In the genomic region with DNA sequence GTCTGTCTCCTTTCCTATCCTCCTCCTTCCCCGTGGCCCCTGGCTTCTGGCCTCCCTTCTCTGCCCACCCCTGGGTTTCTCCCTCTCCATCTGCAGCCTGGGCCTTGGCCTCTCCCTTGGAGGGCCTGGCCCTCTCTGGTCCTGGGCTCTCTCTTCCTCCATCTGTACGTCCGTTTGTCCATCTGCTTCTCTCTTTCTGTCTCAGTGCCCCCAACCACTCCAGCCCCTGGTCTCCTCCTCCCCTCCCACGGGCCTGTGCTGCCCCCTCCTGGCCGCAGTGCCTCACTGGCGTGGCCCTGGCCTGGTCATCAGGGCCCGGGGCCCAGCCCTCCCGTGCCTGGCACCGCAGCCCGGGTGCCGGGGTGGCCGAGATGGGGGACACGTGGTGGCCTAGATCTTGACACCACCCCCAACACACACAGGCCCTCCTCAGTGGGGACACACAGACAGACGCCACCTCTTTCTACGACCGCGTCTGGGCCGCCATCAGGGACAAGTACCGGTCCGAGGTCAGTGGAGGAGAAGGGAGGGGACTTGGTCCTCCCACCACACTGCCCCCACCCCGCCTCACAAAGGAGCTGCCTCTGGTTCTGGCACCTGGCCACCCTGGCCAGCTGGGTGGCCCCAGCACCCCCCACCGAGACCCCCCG, we compare ENCODE assay signal across 8 cellular contexts. TPM values are rescaled to one million over a fixed set of nuclear protein-coding genes. Genes with fewer than 3 reads are reported as not detected.
DNase-seq lines count a peak whose midpoint lies in the region; ATAC-seq, FAIRE-seq and TF ChIP-seq lines count a peak whose summit lies in the region.

No MANE protein-coding gene starts in this region.

- TF ChIP-seq CTCF in BE2C (IDR thresholded peaks at IDR 0.05; ENCODE audit: low read depth, low read length) (peak; percentile 89), H9 (conservative IDR thresholded peaks at IDR 0.05) (peak; percentile 89), H1 (IDR thresholded peaks at IDR 0.05; ENCODE audit: control extremely low read depth in 1 of 3, insufficient read depth in 1 of 3, low read depth in 1 of 3, low read length in 3 of 3) (peak; percentile 91 to 99 (median 91)), mucosa of descending colon (IDR thresholded peaks at IDR 0.05) (peak; percentile 56), tibial nerve (IDR thresholded peaks at IDR 0.05) (peak; percentile 50 to 84 (median 59))

- DNase-seq in BE2C (peak; percentile 86), H9 (peak; percentile 68), H1 (ENCODE audit: low read depth in 1 of 2, low spot score in 2 of 2) (peak in 1 of 2 experiments; percentile 95), mucosa of descending colon (peak in 2 of 3 donors; percentile 57 to 70), tibial nerve (ENCODE audit: low spot score in 2 of 2) (peak in 1 of 2 donors; percentile 49), mesenteric fat pad (ENCODE audit: low spot score) (no peak), NCI-H187 (lab: John Stamatoyannopoulos, UW) (no peak)
- DNase-seq in activated CD4-positive, alpha-beta T cell treated with anti-CD3 and anti-CD28 coated beads, Interleukin-2, amount 50 U/mL, for 24 hours (ENCODE audit: low read depth in 1 of 2, low spot score in 1 of 2): peak; percentile 16 to 20

- FAIRE-seq in H1 (lab: Jason Lieb, UNC): no peak

- H2BK12ac ChIP-seq in H9 (ENCODE audit: insufficient read length, low read depth, low read length): no peak overlapping the region
- H2BK12ac ChIP-seq in H1 (ENCODE audit: low read depth, low read length): no peak overlapping the region

- no peaks in the 10 kb centered on the region for H3K27me3 Mint-ChIP-seq in H9 (ENCODE audit: low read depth)

- H4K8ac ChIP-seq in H9 (replicated peaks; ENCODE audit: insufficient read length, low read depth, low read length) (no peak overlapping the region), H1 (ENCODE audit: extremely low read depth, insufficient read depth, low read length) (peak overlapping the region; percentile 35; the same call in 1 of the 2 replicates)

- intact Hi-C loops in mucosa of descending colon (cut with DNase I, micrococcal nuclease): loop anchor here in 1 of 2 donors (10.0 kb wide), 1 partner anchor 152 kb away; the partner anchor contains the start of gene TSPAN16

- H2BK5ac ChIP-seq in H9 (ENCODE audit: insufficient read length, low read length) (no peak overlapping the region), H1 (ENCODE audit: low read depth, low read length) (no peak overlapping the region)

- TF ChIP-seq RAD21 in H1 (IDR thresholded peaks at IDR 0.05 in 1 of 2, conservative IDR thresholded peaks at IDR 0.05 in 1 of 2; ENCODE audit: low read depth in 2 of 2, low read length in 2 of 2): peak; percentile 90 to 95

- TF ChIP-seq POLR2A in H1 (IDR thresholded peaks at IDR 0.05; ENCODE audit: control extremely low read depth in 1 of 2, low read depth in 2 of 2, low read length in 2 of 2) (no peak), tibial nerve (IDR thresholded peaks at IDR 0.05) (no peak)

- no peak for TF ChIP-seq EP300 in H1 (IDR thresholded peaks at IDR 0.05; ENCODE audit: borderline replicate concordance in 1 of 2, low read depth in 2 of 2, low read length in 2 of 2)
- TF ChIP-seq EP300 in tibial nerve (IDR thresholded peaks at IDR 0.05): no peak

- no peak overlapping the region for H3K9ac ChIP-seq in H9 (ENCODE audit: extremely low read depth, insufficient read length, low read length)
- H3K9ac ChIP-seq in H1 (replicated peaks in 1 of 4; ENCODE audit: extremely low read depth in 1 of 4, low read depth in 3 of 4, low read length in 3 of 4): no peak overlapping the region

- no peak overlapping the region for H3K27ac ChIP-seq in H9 (ENCODE audit: insufficient read length, low read depth, low read length)
- no peak overlapping the region for H3K27ac ChIP-seq in H1 (ENCODE audit: low read depth, low read length)
- no peak overlapping the region for H3K27ac ChIP-seq in tibial nerve

- H3K4me1 Mint-ChIP-seq in H9: peaks cover under 1 to 10% of the 10 kb centered on the region in 2 experiments; a peak in 3 of 4 replicates

- H2BK15ac ChIP-seq in H9 (ENCODE audit: low read depth, low read length) (no peak overlapping the region), H1 (ENCODE audit: low read length) (no peak overlapping the region)

- H3K4me2 ChIP-seq in H9 (ENCODE audit: insufficient read depth, insufficient read length, low read length) (no peak overlapping the region), H1 (ENCODE audit: insufficient read depth in 1 of 2, low read depth in 2 of 2, low read length in 2 of 2) (no peak overlapping the region)

- CTCF ChIA-PET in H1 (lab: Charles Lee; ENCODE audit: partially characterized antibody): interaction anchor here (0.6 to 13.0 kb wide), 20 partner anchors 8 to 288 kb away, joined by 3 to 192 read pairs (median 4); partner anchors contain the start of genes EPOR, ODAD3, PRKCSH and SWSAP1

- no peak overlapping the region for H2BK20ac ChIP-seq in H9 (ENCODE audit: low read depth, low read length, poor library complexity, severe bottlenecking)
- no peak overlapping the region; the same call in 1 of the 2 replicates for H2BK20ac ChIP-seq in H1 (ENCODE audit: low read length)

- no peak overlapping the region for H2BK120ac ChIP-seq in H9 (ENCODE audit: low read depth, low read length, poor library complexity, severe bottlenecking)
- H2BK120ac ChIP-seq in H1 (replicated peaks; ENCODE audit: low read depth, low read length): no peak overlapping the region

- H3K79me1 ChIP-seq in H9 (ENCODE audit: insufficient read depth, low read depth, low read length, poor library complexity, severe bottlenecking) (no peaks in the 10 kb centered on the region), H1 (ENCODE audit: low read depth, low read length) (no peaks in the 10 kb centered on the region)

- H3K9me3 Mint-ChIP-seq in H9: no peaks in the 10 kb centered on the region

- H3K4me3 ChIP-seq in BE2C (ENCODE audit: low read depth, low read length) (no peak overlapping the region), H1 (ENCODE audit: extremely low read depth in 1 of 4, insufficient read depth in 2 of 4, low read depth in 3 of 4, low read length in 4 of 4) (no peak overlapping the region), mucosa of descending colon (no peak overlapping the region), tibial nerve (no peak overlapping the region)

- H4K5ac ChIP-seq in H9 (ENCODE audit: insufficient read length, low read depth, low read length) (no peak overlapping the region), H1 (ENCODE audit: insufficient read length, low read depth, low read length) (no peak overlapping the region)

- no peak overlapping the region for H3K14ac ChIP-seq in H9 (ENCODE audit: insufficient read depth, low read length)
- H3K14ac ChIP-seq in H1 (ENCODE audit: insufficient read length): no peak overlapping the region

- H4K91ac ChIP-seq in H9 (ENCODE audit: insufficient read length, low read depth, low read length) (no peak overlapping the region), H1 (replicated peaks; ENCODE audit: insufficient read length, low read length) (no peak overlapping the region)

- no peaks in the 10 kb centered on the region for H3K23me2 ChIP-seq in H9 (ENCODE audit: insufficient read length, low read depth, low read length, poor library complexity, severe bottlenecking)
- H3K23me2 ChIP-seq in H1 (ENCODE audit: low read depth, low read length): no peaks in the 10 kb centered on the region

- H2AK5ac ChIP-seq in H9 (ENCODE audit: insufficient read length, low read length) (no peak overlapping the region), H1 (ENCODE audit: low read depth, low read length) (no peak overlapping the region)

- POLR2A ChIA-PET in H1 (lab: Charles Lee; ENCODE audit: partially characterized antibody): interaction anchor here (1.3 to 1.8 kb wide), 5 partner anchors 11 to 72 kb away, joined by 3 to 9 read pairs (median 8); partner anchors contain the start of genes ODAD3, PRKCSH and SWSAP1

- H3K27me3 ChIP-seq in BE2C: no peaks in the 10 kb centered on the region
- H3K27me3 ChIP-seq in H9 (ENCODE audit: insufficient read depth, low read length): no peaks in the 10 kb centered on the region
- no peaks in the 10 kb centered on the region for H3K27me3 ChIP-seq in H1 (replicated peaks in 1 of 4; ENCODE audit: control insufficient read depth in 3 of 4, extremely low read depth in 1 of 4, insufficient read depth in 3 of 4, low read length in 3 of 4)
- H3K27me3 ChIP-seq in tibial nerve: peaks cover 0 to 4% of the 10 kb centered on the region in 2 donors

- H3K4me1 ChIP-seq in BE2C: no peaks in the 10 kb centered on the region
- H3K4me1 ChIP-seq in H9 (ENCODE audit: insufficient read depth, low read length): no peaks in the 10 kb centered on the region
- peaks cover under 1 to 4% (median 2%) of the 10 kb centered on the region in 4 experiments; a peak in 6 of 7 replicates for H3K4me1 ChIP-seq in H1 (replicated peaks in 1 of 4; ENCODE audit: control insufficient read depth in 3 of 4, insufficient read depth in 4 of 4, low read length in 3 of 4)
- H3K4me1 ChIP-seq in mucosa of descending colon (ENCODE audit: low read depth): no peaks in the 10 kb centered on the region
- H3K4me1 ChIP-seq in tibial nerve: peaks cover 0 to 4% (median 2%) of the 10 kb centered on the region in 4 donors

- no peaks in the 10 kb centered on the region for H4K20me1 ChIP-seq in H9 (ENCODE audit: control insufficient read depth, insufficient read depth, insufficient read length)
- H4K20me1 ChIP-seq in H1 (replicated peaks in 1 of 2; ENCODE audit: control insufficient read depth in 1 of 2, insufficient read depth in 2 of 2, low read length in 2 of 2): peaks cover 7 to 20% of the 10 kb centered on the region in 2 experiments

- H3K56ac ChIP-seq in H9 (ENCODE audit: insufficient read length, low read depth, low read length) (no peak overlapping the region), H1 (replicated peaks; ENCODE audit: insufficient read length, low read depth, low read length) (no peak overlapping the region)

- H3K36me3 ChIP-seq in BE2C (peaks cover 61% of the 10 kb centered on the region), H1 (ENCODE audit: control insufficient read depth in 2 of 4, insufficient read depth in 4 of 4, low read length in 3 of 4) (peaks cover 19 to 55% (median 43%) of the 10 kb centered on the region in 4 experiments), mucosa of descending colon (ENCODE audit: low read depth) (peaks cover 7% of the 10 kb centered on the region), tibial nerve (peaks cover 0 to 93% (median 13%) of the 10 kb centered on the region in 3 donors)

- no peaks in the 10 kb centered on the region for H3K9me3 ChIP-seq in BE2C
- H3K9me3 ChIP-seq in H9 (ENCODE audit: control insufficient read depth, low read depth, low read length): no peaks in the 10 kb centered on the region
- no peaks in the 10 kb centered on the region for H3K9me3 ChIP-seq in H1 (ENCODE audit: insufficient read depth in 2 of 2, low read depth in 1 of 2, low read length in 1 of 2)
- no peaks in the 10 kb centered on the region for H3K9me3 ChIP-seq in mucosa of descending colon
- H3K9me3 ChIP-seq in tibial nerve: no peaks in the 10 kb centered on the region

- H3K36me3 Mint-ChIP-seq in H9 (ENCODE audit: insufficient read depth in 1 of 3, low read depth in 3 of 3): peaks cover 15 to 62% (median 60%) of the 10 kb centered on the region in 3 experiments; a peak in 6 of 7 replicates

- H3K18ac ChIP-seq in H9 (ENCODE audit: insufficient read length, low read depth, low read length) (no peak overlapping the region), H1 (ENCODE audit: extremely low read depth, low read length) (no peak overlapping the region)

- H3K79me2 ChIP-seq in H9 (ENCODE audit: insufficient read depth, low read length) (no peaks in the 10 kb centered on the region), H1 (ENCODE audit: control insufficient read depth in 1 of 2, insufficient read depth in 2 of 2, low read length in 2 of 2) (no peaks in the 10 kb centered on the region)

- peak overlapping the region in 2 of 3 experiments; percentile 24 to 38; a peak in 3 of 7 replicates for H3K27ac Mint-ChIP-seq in H9

- no peak overlapping the region for H3T11ph ChIP-seq in H9 (ENCODE audit: low read length)

- no peak overlapping the region for H3K23ac ChIP-seq in H9 (ENCODE audit: insufficient read length, low read depth, low read length)
- no peak overlapping the region for H3K23ac ChIP-seq in H1 (ENCODE audit: insufficient read length)

- no peak overlapping the region for H2AFZ ChIP-seq in H9 (ENCODE audit: low read length)
- H2AFZ ChIP-seq in H1 (ENCODE audit: low read length): no peak overlapping the region

- no CpG with 5 or more reads among the region's 23 CpGs for WGBS in H9 (ENCODE audit: extremely low coverage, insufficient read length, low lambda C conversion rate)
- WGBS in H1 (ENCODE audit: extremely low coverage in 1 of 2, insufficient coverage in 1 of 2, insufficient read length in 1 of 2, insufficient replicate concordance in 2 of 2, low coverage in 1 of 2, low lambda C conversion rate in 2 of 2, missing lambda C conversion rate in 1 of 2), 2 experiments: 84% methylated on average over 14 of the region's 23 CpGs; no CpG with 5 or more reads in 1 of the 2 experiments
- WGBS in tibial nerve, 2 donors: 54 to 57% methylated on average over 17 to 21 of the region's 23 CpGs

- H3K4me3 Mint-ChIP-seq in H9: no peak overlapping the region

- H3K4ac ChIP-seq in H9 (ENCODE audit: low read depth, low read length) (no peak overlapping the region), H1 (replicated peaks; ENCODE audit: insufficient read length, low read depth, low read length) (no peak overlapping the region)

- peak; percentile 73 for ATAC-seq in mucosa of descending colon

RNA-seq across cellular contexts. Expression of gene PRKCSH, which starts 11.3 kb away (rescaled TPM):
- 490 TPM for polyA plus RNA-seq in BE2C (2012; ENCODE audit: insufficient read depth, insufficient read length, low read depth)
- total RNA-seq in H9 (2021): 431 and 437 TPM in 2 replicates
- 337 and 341 TPM in 2 replicates for total RNA-seq in H1 (2021; fragmentation: NEBNext Ultra II Directional; extraction: Animal tissue kit (Norgen Biotek cat#: 25700))
- polyA plus RNA-seq in H1 (2011; rRNA removed): 97.2 and 267 TPM in 2 replicates
- 109 TPM for polyA plus RNA-seq in H1 (2011; cell fraction: cytosol; rRNA removed)
- polyA plus RNA-seq in H1 (2011; cell fraction: nucleus; rRNA removed): 496 TPM
- 197 to 438 TPM (median 349 TPM) in 4 replicates for polyA plus RNA-seq in H1 (2012, experiment 1 of 2)
- 305 TPM for polyA plus RNA-seq in H1 (2012, experiment 2 of 2)
- 349 TPM for polyA plus RNA-seq in H1 (2013, experiment 1 of 2)
- 317 TPM for polyA plus RNA-seq in H1 (2013, experiment 2 of 2)
- polyA minus RNA-seq in H1 (2011; rRNA and poly(A)+ RNA removed): 114 and 172 TPM in 2 replicates
- polyA minus RNA-seq in H1 (2011; cell fraction: cytosol; rRNA and poly(A)+ RNA removed): 276 TPM
- polyA minus RNA-seq in H1 (2011; cell fraction: nucleus; rRNA and poly(A)+ RNA removed): 164 TPM
- 100 to 1,000 TPM; 249 to 337 (median 302) TPM for total RNA-seq in mucosa of descending colon
- 100 to 1,000 TPM in 1 of 4 donors, 10 to 100 TPM in 3; 94.0 to 101 (median 97.4) TPM for total RNA-seq in tibial nerve
- total RNA-seq in mesenteric fat pad: 199 TPM

RNA-seq across cellular contexts. Expression of gene ODAD3, which starts 11.9 kb away (rescaled TPM):
- 2.0 TPM for polyA plus RNA-seq in BE2C (2012; ENCODE audit: insufficient read depth, insufficient read length, low read depth)
- 2.2 and 2.5 TPM in 2 replicates for total RNA-seq in H9 (2021)
- 1.6 and 2.2 TPM in 2 replicates for total RNA-seq in H1 (2021; fragmentation: NEBNext Ultra II Directional; extraction: Animal tissue kit (Norgen Biotek cat#: 25700))
- polyA plus RNA-seq in H1 (2011; rRNA removed): 2.1 and 4.4 TPM in 2 replicates
- 3.0 TPM for polyA plus RNA-seq in H1 (2011; cell fraction: cytosol; rRNA removed)
- 2.9 TPM for polyA plus RNA-seq in H1 (2011; cell fraction: nucleus; rRNA removed)
- polyA plus RNA-seq in H1 (2012, experiment 1 of 2): 2.2 to 3.8 TPM (median 3.1 TPM) in 4 replicates
- polyA plus RNA-seq in H1 (2012, experiment 2 of 2): 2.0 TPM
- 4.0 TPM for polyA plus RNA-seq in H1 (2013, experiment 1 of 2)
- 4.2 TPM for polyA plus RNA-seq in H1 (2013, experiment 2 of 2)
- polyA minus RNA-seq in H1 (2011; rRNA and poly(A)+ RNA removed): 0.24 and 0.25 TPM in 2 replicates
- 0.95 TPM for polyA minus RNA-seq in H1 (2011; cell fraction: cytosol; rRNA and poly(A)+ RNA removed)
- polyA minus RNA-seq in H1 (2011; cell fraction: nucleus; rRNA and poly(A)+ RNA removed): 0.30 TPM
- under 1 TPM in 2 of 3 donors, not detected in 1; 0.14 to 0.28 TPM for total RNA-seq in mucosa of descending colon
- 1 to 10 TPM in 1 of 4 donors, under 1 TPM in 1, not detected in 2; 0.42 to 1.3 TPM for total RNA-seq in tibial nerve
- 0.35 TPM for total RNA-seq in mesenteric fat pad

RNA-seq across cellular contexts. Expression of gene RGL3, which starts 27.7 kb away (rescaled TPM):
- not detected for polyA plus RNA-seq in BE2C (2012; ENCODE audit: insufficient read depth, insufficient read length, low read depth)
- total RNA-seq in H9 (2021): 58.5 and 65.9 TPM in 2 replicates
- total RNA-seq in H1 (2021; fragmentation: NEBNext Ultra II Directional; extraction: Animal tissue kit (Norgen Biotek cat#: 25700)): 40.9 and 47.8 TPM in 2 replicates
- polyA plus RNA-seq in H1 (2011; rRNA removed): 36.9 and 78.7 TPM in 2 replicates
- polyA plus RNA-seq in H1 (2011; cell fraction: cytosol; rRNA removed): 38.6 TPM
- 197 TPM for polyA plus RNA-seq in H1 (2011; cell fraction: nucleus; rRNA removed)
- polyA plus RNA-seq in H1 (2012, experiment 1 of 2): 64.9 to 73.8 TPM (median 68.2 TPM) in 4 replicates
- 31.6 TPM for polyA plus RNA-seq in H1 (2012, experiment 2 of 2)
- 47.6 TPM for polyA plus RNA-seq in H1 (2013, experiment 1 of 2)
- polyA plus RNA-seq in H1 (2013, experiment 2 of 2): 46.6 TPM
- 11.1 and 14.8 TPM in 2 replicates for polyA minus RNA-seq in H1 (2011; rRNA and poly(A)+ RNA removed)
- polyA minus RNA-seq in H1 (2011; cell fraction: cytosol; rRNA and poly(A)+ RNA removed): 29.8 TPM
- polyA minus RNA-seq in H1 (2011; cell fraction: nucleus; rRNA and poly(A)+ RNA removed): 57.1 TPM
- 10 to 100 TPM; 10.7 to 15.1 (median 11.0) TPM for total RNA-seq in mucosa of descending colon
- total RNA-seq in tibial nerve: 10 to 100 TPM in 2 of 4 donors, 1 to 10 TPM in 2; 5.7 to 17.9 (median 11.0) TPM
- 18.8 TPM for total RNA-seq in mesenteric fat pad

RNA-seq across cellular contexts. Expression of gene ELAVL3, which starts 34.1 kb away (rescaled TPM):
- polyA plus RNA-seq in BE2C (2012; ENCODE audit: insufficient read depth, insufficient read length, low read depth): 91.7 TPM
- total RNA-seq in H9 (2021) (1.2 and 1.4 TPM in 2 replicates), mucosa of descending colon (1 to 10 TPM in 1 of 3 donors, under 1 TPM in 1, not detected in 1; 0.51 to 2.5 TPM), tibial nerve (not detected), mesenteric fat pad (not detected)
- 1.0 and 2.0 TPM in 2 replicates for total RNA-seq in H1 (2021; fragmentation: NEBNext Ultra II Directional; extraction: Animal tissue kit (Norgen Biotek cat#: 25700))
- polyA plus RNA-seq in H1 (2011; rRNA removed): 0.80 and 1.2 TPM in 2 replicates
- 0.94 TPM for polyA plus RNA-seq in H1 (2011; cell fraction: cytosol; rRNA removed)
- polyA plus RNA-seq in H1 (2011; cell fraction: nucleus; rRNA removed): 3.3 TPM
- 0.94 to 1.4 TPM (median 1.1 TPM) in 4 replicates for polyA plus RNA-seq in H1 (2012, experiment 1 of 2)
- polyA plus RNA-seq in H1 (2012, experiment 2 of 2): 0.38 TPM
- 1.3 TPM for polyA plus RNA-seq in H1 (2013, experiment 1 of 2)
- polyA plus RNA-seq in H1 (2013, experiment 2 of 2): 0.83 TPM
- polyA minus RNA-seq in H1 (2011; rRNA and poly(A)+ RNA removed): 1.4 and 1.6 TPM in 2 replicates
- polyA minus RNA-seq in H1 (2011; cell fraction: cytosol; rRNA and poly(A)+ RNA removed): not detected
- polyA minus RNA-seq in H1 (2011; cell fraction: nucleus; rRNA and poly(A)+ RNA removed): 2.8 TPM

RNA-seq across cellular contexts. Expression of gene ZNF653, which starts 58.9 kb away (rescaled TPM):
- 15.6 TPM for polyA plus RNA-seq in BE2C (2012; ENCODE audit: insufficient read depth, insufficient read length, low read depth)
- total RNA-seq in H9 (2021) (9.1 and 11.6 TPM in 2 replicates), mucosa of descending colon (10 to 100 TPM; 10.4 to 13.5 (median 10.9) TPM), tibial nerve (10 to 100 TPM in 2 of 4 donors, 1 to 10 TPM in 2; 7.2 to 22.9 (median 11.7) TPM), mesenteric fat pad (8.6 TPM)
- 7.9 and 9.5 TPM in 2 replicates for total RNA-seq in H1 (2021; fragmentation: NEBNext Ultra II Directional; extraction: Animal tissue kit (Norgen Biotek cat#: 25700))
- 7.0 and 13.0 TPM in 2 replicates for polyA plus RNA-seq in H1 (2011; rRNA removed)
- 12.0 TPM for polyA plus RNA-seq in H1 (2011; cell fraction: cytosol; rRNA removed)
- 20.5 TPM for polyA plus RNA-seq in H1 (2011; cell fraction: nucleus; rRNA removed)
- 3.0 to 11.6 TPM (median 10.3 TPM) in 4 replicates for polyA plus RNA-seq in H1 (2012, experiment 1 of 2)
- 8.4 TPM for polyA plus RNA-seq in H1 (2012, experiment 2 of 2)
- polyA plus RNA-seq in H1 (2013, experiment 1 of 2): 6.5 TPM
- 4.8 TPM for polyA plus RNA-seq in H1 (2013, experiment 2 of 2)
- 4.1 and 6.9 TPM in 2 replicates for polyA minus RNA-seq in H1 (2011; rRNA and poly(A)+ RNA removed)
- 4.0 TPM for polyA minus RNA-seq in H1 (2011; cell fraction: cytosol; rRNA and poly(A)+ RNA removed)
- 9.4 TPM for polyA minus RNA-seq in H1 (2011; cell fraction: nucleus; rRNA and poly(A)+ RNA removed)

Comparison
In these comparisons a context has a peak if more than half of its experiments do, and no peak if none do; other contexts are left out.
1. DNase-seq: peak in BE2C (single experiment), H9 (single experiment), activated CD4-positive, alpha-beta T cell treated with anti-CD3 and anti-CD28 coated beads, Interleukin-2, amount 50 U/mL, for 24 hours (2 of 2) and mucosa of descending colon (2 of 3); none in mesenteric fat pad (single experiment) and NCI-H187 (0 of 2).
2. Peak in every context shown above with its lines, with median percentiles within 50 percentile points of each other: CTCF ChIP-seq.